ENCODE assay signal across 9 cellular contexts in genomic region chr14:39368261-39368959, GRCh38.
DNase-seq lines count a peak whose midpoint lies in the region; ATAC-seq and TF ChIP-seq lines count a peak whose summit lies in the region.
"Had no signal": no experiment of that assay in that cellular context is flagged by ENCODE, and none has a peak within 500 bp of the region (broad histone marks: within the 10 kb centered on the region; RNA-seq: fewer than 3 reads in every experiment).

No MANE protein-coding gene starts in this region.

- DNase-seq in Ammon's horn (ENCODE audit: low spot score): peak; percentile 82
- DNase-seq in GM13977 (ENCODE audit: low spot score): peak; percentile 39
- DNase-seq in NCI-H2081 treated with DMSO at 0.1 percent for 48 hours (lab: John Stamatoyannopoulos, UW): peak; percentile 46
- DNase-seq in activated CD4-positive, alpha-beta T cell treated with anti-CD3 and anti-CD28 coated beads, Interleukin-2, amount 50 U/mL, for 48 hours: peak; percentile 27 to 40
- DNase-seq in posterior cingulate gyrus: peak in 6 of 10 donors; percentile 47 to 92 (median 52)
- DNase-seq in stimulated activated naive CD4-positive, alpha-beta T cell treated with Interleukin-2 at 50 U/mL for 16 hours (lab: John Stamatoyannopoulos, UW): no peak
- no peak for DNase-seq in SKM-1 (lab: John Stamatoyannopoulos, UW; ENCODE audit: unreplicated experiment)

- peak; percentile 54 for TF ChIP-seq CTCF in GM13977 (IDR thresholded peaks at IDR 0.05; ENCODE audit: extremely low read depth, insufficient read depth, missing control alignments)
- TF ChIP-seq CTCF in gastroesophageal sphincter (IDR thresholded peaks at IDR 0.05): peak; percentile 18 to 59 (median 47)

- no peak for ATAC-seq in gastroesophageal sphincter
- ATAC-seq: naive thymus-derived CD8-positive, alpha-beta T cell had no signal

- H3K4me3 ChIP-seq in gastroesophageal sphincter: no peak overlapping the region

- in situ Hi-C loops in GM13977 (cut with MboI; ENCODE audit: low pct_unique_long_range_greater_than_20kb, low sequenced_read_pairs, unreplicated experiment): no loop called here

- peaks cover 0 to 16% of the 10 kb centered on the region in 2 donors for H3K36me3 ChIP-seq in gastroesophageal sphincter

- no peak for TF ChIP-seq EP300 in gastroesophageal sphincter (IDR thresholded peaks at IDR 0.05)

- H3K27me3 ChIP-seq in gastroesophageal sphincter: no peaks in the 10 kb centered on the region

- no peak overlapping the region for H3K27ac ChIP-seq in gastroesophageal sphincter

- intact Hi-C loops in posterior cingulate gyrus (cut with DNase I): loop anchor here (5.0 kb wide), 1 partner anchor 261 kb away; no protein-coding TSS in a partner anchor

- WGBS in gastroesophageal sphincter (ENCODE audit: low coverage in 1 of 2), 2 donors: 45 to 49% methylated on average over 4 of the region's 4 CpGs

- no peak for TF ChIP-seq POLR2A in gastroesophageal sphincter (IDR thresholded peaks at IDR 0.05)

- H3K4me1 ChIP-seq in gastroesophageal sphincter: no peaks in the 10 kb centered on the region

- peaks cover 0 to 16% (median 0%) of the 10 kb centered on the region in 3 donors for H3K9me3 ChIP-seq in gastroesophageal sphincter

Comparison
In these comparisons a context has a peak if more than half of its experiments do, and no peak if none do; other contexts are left out.
1. DNase-seq: peak in Ammon's horn (single experiment), GM13977 (single experiment), NCI-H2081 treated with DMSO at 0.1 percent for 48 hours (single experiment), activated CD4-positive, alpha-beta T cell treated with anti-CD3 and anti-CD28 coated beads, Interleukin-2, amount 50 U/mL, for 48 hours (2 of 2) and posterior cingulate gyrus (6 of 10); none in stimulated activated naive CD4-positive, alpha-beta T cell treated with Interleukin-2 at 50 U/mL for 16 hours (single experiment) and SKM-1 (single experiment).